In the genomic region with DNA sequence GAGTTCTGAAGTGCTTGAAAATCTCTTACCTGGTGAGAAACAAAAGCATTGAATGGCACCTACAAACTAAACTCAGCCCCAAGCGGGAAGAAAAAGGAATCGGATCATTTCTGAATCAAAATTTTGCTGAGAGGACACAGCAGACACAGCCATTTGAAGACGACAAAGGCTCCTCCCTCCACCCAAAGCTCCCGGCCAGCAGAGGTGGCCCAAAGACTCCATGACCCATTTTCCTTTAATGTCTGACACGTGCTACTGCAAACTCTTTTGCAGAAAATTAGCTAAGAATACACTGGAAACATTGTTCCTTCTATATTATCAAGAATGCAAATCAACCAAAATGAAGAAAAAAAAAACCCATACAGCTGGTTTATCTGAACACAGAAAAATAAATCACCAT, we compare ENCODE assay signal across 18 cellular contexts.
DNase-seq lines count a peak whose midpoint lies in the region; ATAC-seq and TF ChIP-seq lines count a peak whose summit lies in the region.
"Had no signal": no experiment of that assay in that cellular context is flagged by ENCODE, and none has a peak within 500 bp of the region (broad histone marks: within the 10 kb centered on the region; RNA-seq: fewer than 3 reads in every experiment).

No MANE protein-coding gene starts in this region.

- no peaks in the 10 kb centered on the region for H3K79me1 ChIP-seq in H9 (ENCODE audit: insufficient read depth, low read depth, low read length, poor library complexity, severe bottlenecking)

- no peak overlapping the region for H3K56ac ChIP-seq in H9 (ENCODE audit: insufficient read length, low read depth, low read length)

- no peak overlapping the region for H3K4me2 ChIP-seq in H9 (ENCODE audit: insufficient read depth, insufficient read length, low read length)
- H3K4me2 ChIP-seq: GM23338 had no signal

- H4K5ac ChIP-seq in H9 (ENCODE audit: insufficient read length, low read depth, low read length): no peak overlapping the region

- TF ChIP-seq POLR2A in GM18505 (IDR thresholded peaks at IDR 0.05; ENCODE audit: borderline replicate concordance, extremely low read depth, insufficient read depth, insufficient read length): no peak

- H3K4me3 Mint-ChIP-seq in H9 (no peak overlapping the region), type B pancreatic cell (no peak overlapping the region)
- H3K4me3 Mint-ChIP-seq: CD8-positive, alpha-beta T cell; GM23338 had no signal

- H2AK5ac ChIP-seq in H9 (ENCODE audit: insufficient read length, low read length): no peak overlapping the region

- peaks cover 3% of the 10 kb centered on the region; the same call in 1 of the 2 replicates for H3K79me2 ChIP-seq in H9 (ENCODE audit: insufficient read depth, low read length)

- DNase-seq in H9 (no peak), islet precursor cell (peak; percentile 19), type B pancreatic cell (ENCODE audit: extremely low spot score, unreplicated experiment) (peak; percentile 31), left colon (no peak), NCI-H345 treated with DMSO at 0.1 percent for 48 hours (lab: John Stamatoyannopoulos, UW; ENCODE audit: unreplicated experiment) (no peak)
- DNase-seq: Calu3; CD8-positive, alpha-beta T cell; DMS153; HCEC 1CT; KG1; NCI-H1105 treated with DMSO at 0.1 percent for 48 hours; NCI-H2029 treated with DMSO at 0.1 percent for 48 hours; NCI-H446 had no signal

- WGBS in H9 (ENCODE audit: extremely low coverage, insufficient read length, low lambda C conversion rate): no CpG with 5 or more reads among the region's 5 CpGs

- ATAC-seq in left colon (no peak), GM18505 (IDR thresholded peaks at IDR 0.05; ENCODE audit: unreplicated experiment) (no peak)
- ATAC-seq: CD8-positive, alpha-beta T cell; GM23338; Right ventricle myocardium inferior had no signal

- H3K9ac ChIP-seq in H9 (ENCODE audit: extremely low read depth, insufficient read length, low read length): no peak overlapping the region
- H3K9ac ChIP-seq: BLaER1 had no signal

- H2BK5ac ChIP-seq in H9 (ENCODE audit: insufficient read length, low read length): no peak overlapping the region

- no peaks in the 10 kb centered on the region for H3K27me3 ChIP-seq in H9 (ENCODE audit: insufficient read depth, low read length)
- H3K27me3 ChIP-seq: BLaER1 had no signal

- no peak overlapping the region for H3K27ac ChIP-seq in H9 (ENCODE audit: insufficient read length, low read depth, low read length)
- H3K27ac ChIP-seq in VCaP: peak overlapping the region; percentile 87
- H3K27ac ChIP-seq: BLaER1 had no signal

- no peak overlapping the region for H2BK15ac ChIP-seq in H9 (ENCODE audit: low read depth, low read length)

- TF ChIP-seq CTCF in H9 (conservative IDR thresholded peaks at IDR 0.05) (no peak), VCaP (conservative IDR thresholded peaks at IDR 0.05) (no peak), type B pancreatic cell (conservative IDR thresholded peaks at IDR 0.05) (no peak)

- H3K27me3 Mint-ChIP-seq in H9 (ENCODE audit: low read depth) (no peaks in the 10 kb centered on the region; the same call in 1 of the 2 replicates), type B pancreatic cell (no peaks in the 10 kb centered on the region)

- H3K9me3 Mint-ChIP-seq in H9: peaks cover 10% of the 10 kb centered on the region in 2 experiments; a peak in 4 of 5 replicates
- H3K9me3 Mint-ChIP-seq in type B pancreatic cell: peaks cover 5% of the 10 kb centered on the region
- H3K9me3 Mint-ChIP-seq: CD8-positive, alpha-beta T cell had no signal

- no peak overlapping the region for H2AFZ ChIP-seq in H9 (ENCODE audit: low read length)
- H2AFZ ChIP-seq: GM23338 had no signal

- H4K8ac ChIP-seq in H9 (replicated peaks; ENCODE audit: insufficient read length, low read depth, low read length): no peak overlapping the region

- H3K4me1 Mint-ChIP-seq in H9 (peaks cover 33 to 34% of the 10 kb centered on the region in 2 experiments), type B pancreatic cell (ENCODE audit: unreplicated experiment) (peaks cover 12% of the 10 kb centered on the region)

- no peaks in the 10 kb centered on the region for H3K9me3 ChIP-seq in H9 (ENCODE audit: control insufficient read depth, low read depth, low read length)

- H3K36me3 Mint-ChIP-seq in H9 (ENCODE audit: insufficient read depth in 1 of 3, low read depth in 3 of 3) (peaks cover 24 to 28% (median 24%) of the 10 kb centered on the region in 3 experiments), type B pancreatic cell (peaks cover 7% of the 10 kb centered on the region)

- intact Hi-C loops in left colon (cut with DNase I, micrococcal nuclease): no loop called here

- no peak overlapping the region for H3T11ph ChIP-seq in H9 (ENCODE audit: low read length)

- no peak overlapping the region for H3K18ac ChIP-seq in H9 (ENCODE audit: insufficient read length, low read depth, low read length)

- H2BK20ac ChIP-seq in H9 (ENCODE audit: low read depth, low read length, poor library complexity, severe bottlenecking): no peak overlapping the region

- H3K14ac ChIP-seq in H9 (ENCODE audit: insufficient read depth, low read length): no peak overlapping the region

- H3K27ac Mint-ChIP-seq in H9 (peak overlapping the region in 2 of 3 experiments; percentile 9 to 14; a peak in 3 of 7 replicates), type B pancreatic cell (no peak overlapping the region)
- H3K27ac Mint-ChIP-seq: GM23338 had no signal

- H2BK12ac ChIP-seq in H9 (ENCODE audit: insufficient read length, low read depth, low read length): no peak overlapping the region

- no peak overlapping the region for H4K91ac ChIP-seq in H9 (ENCODE audit: insufficient read length, low read depth, low read length)

- peaks cover 12% of the 10 kb centered on the region for H3K4me1 ChIP-seq in H9 (ENCODE audit: insufficient read depth, low read length)

- H2BK120ac ChIP-seq in H9 (ENCODE audit: low read depth, low read length, poor library complexity, severe bottlenecking): no peak overlapping the region

- no peak overlapping the region for H3K23ac ChIP-seq in H9 (ENCODE audit: insufficient read length, low read depth, low read length)

- no peaks in the 10 kb centered on the region for H3K23me2 ChIP-seq in H9 (ENCODE audit: insufficient read length, low read depth, low read length, poor library complexity, severe bottlenecking)

- H4K20me1 ChIP-seq in H9 (ENCODE audit: control insufficient read depth, insufficient read depth, insufficient read length): no peaks in the 10 kb centered on the region

- no peak overlapping the region for H3K4ac ChIP-seq in H9 (ENCODE audit: low read depth, low read length)

Comparison
In these comparisons a context has a peak if more than half of its experiments do, and no peak if none do; other contexts are left out.
1. DNase-seq: peak in islet precursor cell (single experiment) and type B pancreatic cell (single experiment); none in H9 (single experiment), left colon (0 of 2) and NCI-H345 treated with DMSO at 0.1 percent for 48 hours (single experiment).